1 cellular context compared by ENCODE assay signal in genomic region chr17:4532860-4533521, GRCh38.
TF ChIP-seq lines count a peak whose summit lies in the region.

No MANE protein-coding gene starts in this region.

TF ChIP-seq in A549, 52 proteins besides CTCF, POLR2A, EP300 and RAD21:
- TF ChIP-seq BHLHE40 (IDR thresholded peaks at IDR 0.05; ENCODE audit: low read depth, low read length) (no peak), PBX3 (IDR thresholded peaks at IDR 0.05) (peak; percentile 41; the same call in 1 of the 2 replicates)
